ENCODE assay signal across 14 cellular contexts in the genomic region with DNA sequence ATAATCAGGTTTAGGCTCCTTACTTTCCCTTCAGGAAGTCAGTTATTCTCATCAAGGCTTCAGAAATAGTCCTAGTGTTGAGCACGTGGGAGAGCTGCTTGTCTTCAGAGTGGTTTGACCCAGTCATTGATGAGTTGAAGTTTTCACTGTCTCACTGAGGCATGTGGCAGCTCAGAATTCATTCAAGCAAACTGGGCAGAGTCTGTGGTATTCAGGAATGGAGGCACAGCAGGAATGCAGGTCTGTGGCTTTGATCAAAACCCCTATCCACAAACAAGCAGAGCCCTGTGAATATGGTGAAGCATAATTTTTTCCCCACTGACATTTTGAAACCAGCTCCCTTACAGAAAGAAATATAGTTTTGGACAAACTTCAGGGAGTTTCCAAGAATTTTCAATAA.
DNase-seq lines count a peak whose midpoint lies in the region; ATAC-seq and TF ChIP-seq lines count a peak whose summit lies in the region.
"Had no signal": no experiment of that assay in that cellular context is flagged by ENCODE, and none has a peak within 500 bp of the region (broad histone marks: within the 10 kb centered on the region; RNA-seq: fewer than 3 reads in every experiment).

No MANE protein-coding gene starts in this region.

- DNase-seq in AG08396 (ENCODE audit: low spot score): peak; percentile 29
- DNase-seq in LHCN-M2 (ENCODE audit: low read depth): peak; percentile 88
- DNase-seq in astrocyte of the spinal cord (ENCODE audit: low read depth, low spot score): peak; percentile 88
- peak; percentile 96 for DNase-seq in kidney glomerular epithelial cell (lab: John Stamatoyannopoulos, UW)
- no peak for DNase-seq in NCI-H187 (lab: John Stamatoyannopoulos, UW)
- no peak for DNase-seq in NCI-H2081 treated with DMSO at 0.1 percent for 48 hours (lab: John Stamatoyannopoulos, UW)
- DNase-seq in caudate nucleus (lab: John Stamatoyannopoulos, UW): no peak
- DNase-seq: activated CD4-positive, alpha-beta T cell treated with anti-CD3 and anti-CD28 coated beads, Interleukin-2, amount 50 U/mL, for 1 hour; anterior cingulate cortex; effector memory CD4-positive, alpha-beta T cell; hippocampal formation; stimulated activated CD8-positive, alpha-beta memory T cell treated with anti-CD3 and anti-CD28 coated beads, Interleukin-4, amount 100 ng/mL, for 48 hours had no signal

- in situ Hi-C loops in astrocyte of the spinal cord (cut with HindIII; ENCODE audit: low sequenced_read_pairs): no loop called here

- ATAC-seq in HG03159 (IDR thresholded peaks at IDR 0.05; ENCODE audit: unreplicated experiment): no peak

- TF ChIP-seq CTCF in astrocyte of the spinal cord (IDR thresholded peaks at IDR 0.05; ENCODE audit: low read depth, low read length): no peak

- H3K4me3 ChIP-seq in astrocyte of the spinal cord (ENCODE audit: low read depth, low read length): no peak overlapping the region

- H3K27ac ChIP-seq in caudate nucleus (ENCODE audit: low read depth, low read length): no peak overlapping the region
- H3K27ac ChIP-seq: parathyroid adenoma had no signal

Comparison
In these comparisons a context has a peak if more than half of its experiments do, and no peak if none do; other contexts are left out.
1. DNase-seq: peak in AG08396 (single experiment), LHCN-M2 (single experiment), astrocyte of the spinal cord (single experiment) and kidney glomerular epithelial cell (single experiment); none in NCI-H187 (0 of 2), NCI-H2081 treated with DMSO at 0.1 percent for 48 hours (single experiment) and caudate nucleus (0 of 61).